ENCODE assay signal across 9 cellular contexts in genomic region chr15:84598250-84598649, GRCh38. TPM values are rescaled to one million over a fixed set of nuclear protein-coding genes. Genes with fewer than 3 reads are reported as not detected.
DNase-seq lines count a peak whose midpoint lies in the region; ATAC-seq, FAIRE-seq and TF ChIP-seq lines count a peak whose summit lies in the region.
"Had no signal": no experiment of that assay in that cellular context is flagged by ENCODE, and none has a peak within 500 bp of the region (broad histone marks: within the 10 kb centered on the region; RNA-seq: fewer than 3 reads in every experiment).

No MANE protein-coding gene starts in this region.

- peak overlapping the region; percentile 84 for H2AFZ ChIP-seq in OCI-LY3 (ENCODE audit: low read depth, low read length)

- H3K27me3 ChIP-seq in OCI-LY3 (ENCODE audit: low read depth, low read length), result peaks cover 4% of the 10 kb centered on the region; the same call in 1 of the 2 replicates
- no peaks in the 10 kb centered on the region for H3K27me3 ChIP-seq in right atrium auricular region

- peak overlapping the region; percentile 12; the same call in 1 of the 2 replicates for H3K9ac ChIP-seq in OCI-LY3 (ENCODE audit: low read length)

- TF ChIP-seq CTCF in OCI-LY3 (IDR thresholded peaks at IDR 0.05; ENCODE audit: low read depth, low read length) (no peak; the same call in 1 of the 2 replicates), epithelial cell of esophagus (IDR thresholded peaks at IDR 0.05; ENCODE audit: insufficient read depth, low read depth, low read length, missing control alignments) (no peak), right atrium auricular region (IDR thresholded peaks at IDR 0.05) (no peak)

- H3K4me2 ChIP-seq in OCI-LY3 (ENCODE audit: low read length), result peak overlapping the region; percentile 65

- DNase-seq in GM18507 (ENCODE audit: extremely low spot score, insufficient read length, low read depth) (no peak), epithelial cell of esophagus (ENCODE audit: low read depth) (peak; percentile 21), nucleus accumbens (lab: John Stamatoyannopoulos, UW) (no peak), right atrium auricular region (ENCODE audit: low spot score) (no peak), HK-2 (ENCODE audit: unreplicated experiment) (no peak)
- DNase-seq in activated naive CD4-positive, alpha-beta T cell treated with anti-CD3 and anti-CD28 coated beads, Interleukin-2, amount 50 U/mL, for 16 hours, result no peak

- peak overlapping the region; percentile 22 for H3K4me3 ChIP-seq in OCI-LY3 (ENCODE audit: low read length)
- no peak overlapping the region for H3K4me3 ChIP-seq in epithelial cell of esophagus (ENCODE audit: low read length)
- no peak overlapping the region for H3K4me3 ChIP-seq in right atrium auricular region
- H3K4me3 ChIP-seq: SJSA1 had no signal

- H3K4me1 ChIP-seq in OCI-LY3 (ENCODE audit: low read length), result peaks cover 25% of the 10 kb centered on the region
- H3K4me1 ChIP-seq in right atrium auricular region, result peaks cover 0 to 9% of the 10 kb centered on the region in 2 donors

- FAIRE-seq in GM18507 (lab: Jason Lieb, UNC), result peak; percentile 75

- no peaks in the 10 kb centered on the region for H4K20me1 ChIP-seq in OCI-LY3 (ENCODE audit: insufficient read depth, low read length)

- H3K27ac ChIP-seq in OCI-LY3 (ENCODE audit: low read length) (peak overlapping the region; percentile 36), right atrium auricular region (peak overlapping the region in 1 of 2 donors; percentile 15)
- H3K27ac ChIP-seq: SJSA1 had no signal

- ATAC-seq in HG02623 (IDR thresholded peaks at IDR 0.05; ENCODE audit: unreplicated experiment), result peak; percentile 46

- H3K36me3 ChIP-seq in OCI-LY3 (replicated peaks; ENCODE audit: low read depth, low read length) (no peaks in the 10 kb centered on the region), right atrium auricular region (no peaks in the 10 kb centered on the region)

- peaks cover 24% of the 10 kb centered on the region for H3K79me2 ChIP-seq in OCI-LY3 (ENCODE audit: low read length)

- H3K9me3 ChIP-seq in OCI-LY3 (ENCODE audit: insufficient read depth, low read length), result no peaks in the 10 kb centered on the region
- H3K9me3 ChIP-seq in right atrium auricular region, result no peaks in the 10 kb centered on the region
- H3K9me3 ChIP-seq: SJSA1 had no signal

RNA-seq across cellular contexts. Expression of gene ZSCAN2, which starts 2.6 kb away (rescaled TPM):
- 1 to 10 TPM; 4.9 to 5.6 TPM for total RNA-seq in right atrium auricular region

RNA-seq across cellular contexts. Expression of gene WDR73, which starts 55.8 kb away (rescaled TPM):
- total RNA-seq in right atrium auricular region, result 10 to 100 TPM in 1 of 2 donors, 1 to 10 TPM in 1; 5.3 to 12.0 TPM

RNA-seq across cellular contexts. Expression of gene NMB, which starts 59.7 kb away (rescaled TPM):
- total RNA-seq in right atrium auricular region, result 1 to 10 TPM; 1.0 to 6.3 TPM
